9 cellular contexts compared by ENCODE assay signal in the genomic region with DNA sequence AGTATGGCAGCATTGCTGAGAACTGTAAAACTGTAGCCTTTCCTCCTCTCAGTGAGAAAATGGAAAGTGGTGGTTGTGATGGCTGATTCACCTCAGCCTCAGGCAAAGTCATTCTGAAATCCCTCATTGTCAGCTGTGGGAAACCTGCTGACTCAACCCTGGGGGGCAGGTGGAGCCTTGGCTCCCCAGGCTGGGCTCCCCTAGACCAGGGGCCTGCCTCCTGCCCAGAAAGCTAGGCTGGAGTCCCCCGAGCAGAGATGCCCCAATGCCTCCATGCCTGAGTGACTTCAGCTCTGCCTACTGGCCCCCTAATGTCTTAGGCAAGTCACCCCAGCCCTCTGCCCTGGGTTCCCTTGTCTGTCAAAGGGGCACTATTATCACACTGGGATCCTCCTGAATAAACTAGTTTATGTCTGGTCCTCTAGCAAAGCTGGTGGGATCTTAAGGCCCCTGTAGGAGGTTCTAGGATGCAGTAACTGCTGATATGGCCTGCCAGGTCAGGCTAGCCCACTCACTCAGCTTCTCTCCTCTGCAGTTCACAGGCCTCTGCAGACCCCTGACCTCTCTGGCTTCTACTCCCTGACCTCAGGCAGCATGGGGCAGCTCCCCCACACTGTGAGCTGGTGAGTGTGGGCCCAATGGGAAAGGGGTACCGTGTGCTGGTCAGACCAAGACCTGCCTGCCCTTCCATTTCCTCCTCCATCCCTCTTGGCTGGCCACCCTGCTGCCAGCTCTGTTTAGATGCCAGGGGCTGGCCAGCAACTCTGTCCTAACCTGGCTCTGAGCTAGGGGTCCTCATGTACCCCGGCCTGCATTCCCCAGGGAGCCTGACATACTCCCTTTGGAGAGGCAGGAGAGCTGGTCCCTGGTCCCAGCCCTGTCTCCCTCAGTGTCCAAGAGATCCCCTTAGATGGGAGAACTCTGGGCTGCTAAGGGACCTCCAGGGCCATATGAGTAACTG. TPM values are rescaled to one million over a fixed set of nuclear protein-coding genes. Genes with fewer than 3 reads are reported as not detected.
A peak's percentile ranks its signal among the peaks of the same experiment; 100 is the strongest.
DNase-seq lines count a peak whose midpoint lies in the region; ATAC-seq and TF ChIP-seq lines count a peak whose summit lies in the region.
"Had no signal": no experiment of that assay in that cellular context is flagged by ENCODE, and none has a peak within 500 bp of the region (broad histone marks: within the 10 kb centered on the region; RNA-seq: fewer than 3 reads in every experiment).

No MANE protein-coding gene starts in this region.

- no peaks in the 10 kb centered on the region for H3K27me3 ChIP-seq in BLaER1
- H3K27me3 ChIP-seq in prostate gland (replicated peaks; ENCODE audit: insufficient read depth), result no peaks in the 10 kb centered on the region
- H3K27me3 ChIP-seq: neutrophil had no signal

- WGBS in prostate gland, result 81% methylated on average over 3 of the region's 3 CpGs

- H3K36me3 ChIP-seq in BLaER1 (peaks cover 78% of the 10 kb centered on the region), prostate gland (no peaks in the 10 kb centered on the region)

- peak overlapping the region; percentile 78 for H3K27ac Mint-ChIP-seq in activated T-cell treated with anti-CD3 and anti-CD28 coated beads, Interleukin-2, amount 50 U/mL, for 72 hours
- peak overlapping the region; percentile 98 for H3K27ac Mint-ChIP-seq in memory B cell

- H3K9ac ChIP-seq in BLaER1, result no peak overlapping the region

- ATAC-seq in GM19455 (IDR thresholded peaks at IDR 0.05; ENCODE audit: unreplicated experiment), result peak; percentile 64
- ATAC-seq in HG03460 (IDR thresholded peaks at IDR 0.05; ENCODE audit: unreplicated experiment), result peak; percentile 67
- ATAC-seq in activated T-cell treated with anti-CD3 and anti-CD28 coated beads, Interleukin-2, amount 50 U/mL, for 72 hours (replicated peaks in 1 of 2), result peak; percentile 87 to 90
- ATAC-seq in memory B cell (ENCODE audit: low read depth), result no peak

- TF ChIP-seq POLR2A in prostate gland (IDR thresholded peaks at IDR 0.05), result no peak

- intact Hi-C loops in prostate gland (cut with DNase I), result no loop called here

- TF ChIP-seq CTCF in prostate gland (IDR thresholded peaks at IDR 0.05), result no peak

- in situ Hi-C loops in ACHN (cut with HindIII; ENCODE audit: low pct_ligation_motif_present, low pct_unique_long_range_greater_than_20kb, low sequenced_read_pairs), result no loop called here

- peaks cover 19 to 42% of the 10 kb centered on the region in 2 donors for H3K36me3 Mint-ChIP-seq in activated T-cell treated with anti-CD3 and anti-CD28 coated beads, Interleukin-2, amount 50 U/mL, for 72 hours (ENCODE audit: insufficient read depth in 2 of 2)
- peaks cover 15% of the 10 kb centered on the region for H3K36me3 Mint-ChIP-seq in memory B cell

- H3K27ac ChIP-seq in BLaER1 (peak overlapping the region; percentile 58; the same call in 1 of the 2 replicates), prostate gland (no peak overlapping the region)
- H3K27ac ChIP-seq: neutrophil had no signal

- H3K4me1 ChIP-seq in BLaER1 (peaks cover 80% of the 10 kb centered on the region), prostate gland (replicated peaks) (no peaks in the 10 kb centered on the region)

- H3K27me3 Mint-ChIP-seq in activated T-cell treated with anti-CD3 and anti-CD28 coated beads, Interleukin-2, amount 50 U/mL, for 72 hours (ENCODE audit: low read depth), result no peaks in the 10 kb centered on the region
- H3K27me3 Mint-ChIP-seq in memory B cell, result no peaks in the 10 kb centered on the region

- DNase-seq in activated T-cell treated with anti-CD3 and anti-CD28 coated beads, Interleukin-2, amount 50 U/mL, for 72 hours, result peak; percentile 88 to 89
- peak in 1 of 2 donors; percentile 13 for DNase-seq in memory B cell (ENCODE audit: low spot score in 2 of 2)
- DNase-seq in prostate gland (ENCODE audit: low spot score), result no peak
- no peak for DNase-seq in ACHN
- no peak for DNase-seq in Ammon's horn (ENCODE audit: low spot score)

- peaks cover 100% of the 10 kb centered on the region for H4K20me1 ChIP-seq in BLaER1

- H3K9me3 Mint-ChIP-seq in activated T-cell treated with anti-CD3 and anti-CD28 coated beads, Interleukin-2, amount 50 U/mL, for 72 hours, result no peaks in the 10 kb centered on the region
- H3K9me3 Mint-ChIP-seq in memory B cell, result no peaks in the 10 kb centered on the region

- peak overlapping the region; percentile 70 to 71 for H3K4me3 Mint-ChIP-seq in activated T-cell treated with anti-CD3 and anti-CD28 coated beads, Interleukin-2, amount 50 U/mL, for 72 hours
- no peak overlapping the region for H3K4me3 Mint-ChIP-seq in memory B cell

- H3K4me2 ChIP-seq in BLaER1, result peak overlapping the region; percentile 66

- H3K9me3 ChIP-seq in BLaER1 (no peaks in the 10 kb centered on the region), prostate gland (no peaks in the 10 kb centered on the region)
- H3K9me3 ChIP-seq: neutrophil had no signal

- no peak overlapping the region for H3K4me3 ChIP-seq in BLaER1
- H3K4me3 ChIP-seq in prostate gland, result no peak overlapping the region

- peaks cover 82% of the 10 kb centered on the region for H3K4me1 Mint-ChIP-seq in activated T-cell treated with anti-CD3 and anti-CD28 coated beads, Interleukin-2, amount 50 U/mL, for 72 hours (ENCODE audit: low read depth)
- H3K4me1 Mint-ChIP-seq in memory B cell, result peaks cover 38% of the 10 kb centered on the region

RNA-seq across cellular contexts. Expression of a gene that starts 24.2 kb away (rescaled TPM):
- total RNA-seq in activated T-cell treated with anti-CD3 and anti-CD28 coated beads, Interleukin-2, amount 50 U/mL, for 72 hours, result 100 to 1,000 TPM; 142 to 265 TPM
- total RNA-seq in prostate gland, result 1 to 10 TPM; 8.1 to 9.8 TPM

RNA-seq across cellular contexts. Expression of a gene that starts 38.1 kb away (rescaled TPM):
- total RNA-seq in activated T-cell treated with anti-CD3 and anti-CD28 coated beads, Interleukin-2, amount 50 U/mL, for 72 hours, result 100 to 1,000 TPM; 201 to 238 TPM
- 100 to 1,000 TPM; 343 to 391 TPM for total RNA-seq in prostate gland

Comparison
In these comparisons a context has a peak if more than half of its experiments do, and no peak if none do; other contexts are left out.
1. DNase-seq: peak in activated T-cell treated with anti-CD3 and anti-CD28 coated beads, Interleukin-2, amount 50 U/mL, for 72 hours (2 of 2); none in prostate gland (single experiment), ACHN (single experiment) and Ammon's horn (single experiment).
2. RNA of a gene that starts 24.2 kb away (total RNA-seq): 142 to 265 TPM in activated T-cell treated with anti-CD3 and anti-CD28 coated beads, Interleukin-2, amount 50 U/mL, for 72 hours; 8.1 to 9.8 TPM in prostate gland; every median in the first group is over 10 times any median in the second.